Comparison of ENCODE assay signal across 25 cellular contexts in the genomic region with DNA sequence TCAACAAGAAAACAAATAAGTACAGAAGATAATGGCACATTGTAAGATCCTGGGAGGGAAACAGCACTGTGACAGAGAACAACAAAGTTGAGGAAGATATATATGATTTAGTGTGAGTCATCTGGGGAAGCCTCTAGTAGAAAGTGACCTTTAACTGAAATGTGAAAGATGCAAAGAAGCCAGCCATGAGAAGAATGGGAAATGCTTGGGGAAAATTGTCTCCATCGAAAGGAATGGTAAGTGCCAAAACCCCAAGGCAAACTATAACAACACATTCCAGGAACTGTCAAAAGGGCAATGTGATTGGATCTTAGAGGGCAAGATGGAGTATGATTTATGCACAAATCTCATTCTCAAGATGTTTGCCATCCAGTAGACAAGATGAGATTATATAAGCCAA.
"Had no signal": no experiment of that assay in that cellular context is flagged by ENCODE, and none has a peak within 500 bp of the region (broad histone marks: within the 10 kb centered on the region; RNA-seq: fewer than 3 reads in every experiment).

No MANE protein-coding gene starts in this region.

- H3K9me3 ChIP-seq: colonic mucosa, mucosa of descending colon had no signal

- H3K27me3 ChIP-seq: colonic mucosa, esophagus squamous epithelium, gastroesophageal sphincter, left lung had no signal

- DNase-seq: colonic mucosa; cortex of kidney; effector CD8-positive, alpha-beta T cell; effector memory CD8-positive, alpha-beta T cell; endodermal cell; erythroblast; esophagus squamous epithelium; foreskin fibroblast; glutamatergic neuron; head of caudate nucleus; heart right ventricle; hippocampal formation; left cardiac atrium; left lung; left ventricle myocardium superior; lower lobe of right lung; mesenchymal stem cell; mucosa of descending colon; naive B cell; naive thymus-derived CD8-positive, alpha-beta T cell had no signal

- H3K27ac Mint-ChIP-seq: dendritic cell treated with granulocyte-macrophage colony-stimulating factor and Interleukin-4, amounts not matched to agents 40 ng/mL and 50 ng/mL, for 4 days; effector memory CD8-positive, alpha-beta T cell; endodermal cell; mesothelial cell of epicardium; naive B cell; naive thymus-derived CD8-positive, alpha-beta T cell had no signal

- H3K4me1 Mint-ChIP-seq: mesothelial cell of epicardium; naive B cell; naive thymus-derived CD8-positive, alpha-beta T cell had no signal

- H3K4me3 ChIP-seq: colonic mucosa, esophagus squamous epithelium, gastroesophageal sphincter, heart right ventricle, left lung, lower lobe of right lung, mucosa of descending colon had no signal

- H3K36me3 ChIP-seq: colonic mucosa, esophagus squamous epithelium, gastroesophageal sphincter, heart right ventricle, left lung, lower lobe of right lung had no signal

- H3K4me3 Mint-ChIP-seq: dendritic cell treated with granulocyte-macrophage colony-stimulating factor and Interleukin-4, amounts not matched to agents 40 ng/mL and 50 ng/mL, for 4 days; effector memory CD8-positive, alpha-beta T cell; endodermal cell; mesothelial cell of epicardium; naive B cell; naive thymus-derived CD8-positive, alpha-beta T cell had no signal

- H3K4me1 ChIP-seq: colonic mucosa, esophagus squamous epithelium, gastroesophageal sphincter, heart right ventricle, left lung, lower lobe of right lung had no signal

- H3K27ac ChIP-seq: colonic mucosa, epithelial cell of prostate, esophagus squamous epithelium, gastroesophageal sphincter, heart right ventricle, left lung, lower lobe of right lung had no signal

- H3K27me3 Mint-ChIP-seq: dendritic cell treated with granulocyte-macrophage colony-stimulating factor and Interleukin-4, amounts not matched to agents 40 ng/mL and 50 ng/mL, for 4 days had no signal

- H3K9me3 Mint-ChIP-seq: effector memory CD8-positive, alpha-beta T cell had no signal

- ATAC-seq: effector memory CD8-positive, alpha-beta T cell; esophagus mucosa; gastroesophageal sphincter; heart right ventricle; left cardiac atrium; left lung; left ventricle myocardium superior; lower lobe of right lung; mucosa of descending colon; naive thymus-derived CD8-positive, alpha-beta T cell had no signal
